Comparison of ENCODE assay signal across 18 cellular contexts in the genomic region with DNA sequence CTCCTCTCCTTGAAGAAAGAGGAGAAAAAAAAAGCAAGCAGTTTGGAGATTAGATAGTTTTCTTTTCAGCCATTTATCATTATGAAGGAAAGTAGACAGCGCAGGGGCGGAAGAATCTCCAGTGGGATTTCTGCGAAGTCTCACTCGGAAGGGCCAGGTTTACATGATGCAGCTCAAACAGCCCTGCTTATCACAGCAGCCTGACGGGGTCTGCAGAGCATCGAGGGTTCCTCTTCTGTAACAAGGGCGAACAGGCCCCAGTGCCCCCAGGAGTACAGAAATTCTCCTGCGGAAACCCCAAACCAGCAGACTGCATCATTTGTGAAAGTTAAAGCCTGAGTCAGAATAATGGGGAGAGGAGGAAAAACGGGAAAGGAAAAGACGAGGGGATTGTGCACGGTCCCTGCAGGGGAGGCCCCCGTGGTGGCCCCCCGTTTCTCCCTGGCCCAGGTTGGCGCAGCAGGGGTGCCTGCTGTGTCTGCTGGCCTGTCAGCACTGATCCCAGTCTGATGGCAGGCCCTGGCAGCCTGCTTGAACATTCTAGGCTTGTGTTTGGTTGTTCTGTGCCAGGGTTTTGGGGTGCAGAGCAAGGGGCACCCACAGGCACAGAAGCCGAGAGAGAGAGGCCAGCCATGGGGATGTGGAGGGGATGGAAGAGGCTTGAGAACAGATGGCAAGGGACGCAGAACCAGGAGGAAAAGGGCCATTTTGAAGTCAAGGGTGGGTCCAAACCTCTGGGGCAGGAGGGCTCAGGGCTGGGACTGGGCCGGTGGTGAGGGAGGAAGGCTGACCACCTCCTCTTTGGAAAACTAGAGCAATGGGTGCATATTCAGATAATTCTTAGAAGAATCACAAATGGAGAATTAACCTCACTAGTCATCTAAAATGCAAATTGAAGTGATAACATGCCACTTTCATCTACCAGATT. TPM values are rescaled to one million over a fixed set of nuclear protein-coding genes. Genes with fewer than 3 reads are reported as not detected.
DNase-seq lines count a peak whose midpoint lies in the region; ATAC-seq, FAIRE-seq and TF ChIP-seq lines count a peak whose summit lies in the region.
"Had no signal": no experiment of that assay in that cellular context is flagged by ENCODE, and none has a peak within 500 bp of the region (broad histone marks: within the 10 kb centered on the region; RNA-seq: fewer than 3 reads in every experiment).

No MANE protein-coding gene starts in this region.

- no peaks in the 10 kb centered on the region for H3K9me1 ChIP-seq in K562 (ENCODE audit: control insufficient read depth, insufficient read depth, low read length)

- in situ Hi-C loops in K562 (cut with MboI) = no loop called here

- no TSS peak for BruUV-seq in K562 (replicated peaks; lab: Mats Ljungman, UMichigan)

- no peak overlapping the region for H3K9ac ChIP-seq in K562 (ENCODE audit: insufficient read depth in 1 of 2, low read depth in 2 of 2, low read length in 2 of 2)
- H3K9ac ChIP-seq in smooth muscle cell (ENCODE audit: low read depth) = no peak overlapping the region
- H3K9ac ChIP-seq: KMS-11 had no signal

- H3K9me3 ChIP-seq in K562 (replicated peaks; ENCODE audit: control insufficient read depth, insufficient read depth, low read depth, low read length) (no peaks in the 10 kb centered on the region), smooth muscle cell (replicated peaks; ENCODE audit: low read depth) (no peaks in the 10 kb centered on the region)

- H3K36me3 ChIP-seq in H7 (replicated peaks; ENCODE audit: control insufficient read depth, insufficient read depth, low read length) (no peaks in the 10 kb centered on the region), K562 (ENCODE audit: control insufficient read depth, insufficient read depth, low read length) (no peaks in the 10 kb centered on the region), smooth muscle cell (ENCODE audit: low read depth) (no peaks in the 10 kb centered on the region)

- TF ChIP-seq CTCF in K562 (IDR thresholded peaks at IDR 0.05 in 2 of 3, conservative IDR thresholded peaks at IDR 0.05 in 1 of 3; ENCODE audit: insufficient read depth in 2 of 3, low read depth in 1 of 3, low read length in 3 of 3) = no peak
- TF ChIP-seq CTCF in smooth muscle cell (IDR thresholded peaks at IDR 0.05; ENCODE audit: borderline replicate concordance, insufficient read depth, poor library complexity, severe bottlenecking) = no peak

- no peaks in the 10 kb centered on the region for H3K27me3 ChIP-seq in H7 (ENCODE audit: control insufficient read depth, insufficient read depth, low read length)
- H3K27me3 ChIP-seq in K562 (ENCODE audit: control insufficient read depth in 2 of 2, insufficient read depth in 2 of 2, low read length in 2 of 2) = peaks cover 24 to 63% of the 10 kb centered on the region in 2 experiments
- no peaks in the 10 kb centered on the region for H3K27me3 ChIP-seq in smooth muscle cell (ENCODE audit: low read depth)

- no peak for TF ChIP-seq POLR2A in K562 (conservative IDR thresholded peaks at IDR 0.05)

- no peak for TF ChIP-seq RAD21 in K562 (CRISPR knock-in tag; conservative IDR thresholded peaks at IDR 0.05 in 1 of 2, IDR thresholded peaks at IDR 0.05 in 1 of 2)

- H3K79me2 ChIP-seq in K562 (ENCODE audit: control insufficient read depth, insufficient read depth, low read length) (no peaks in the 10 kb centered on the region), smooth muscle cell (ENCODE audit: low read depth) (no peaks in the 10 kb centered on the region)

- no peak overlapping the region for H3K4me2 ChIP-seq in K562 (ENCODE audit: insufficient read depth, low read length)
- H3K4me2 ChIP-seq in smooth muscle cell = peak overlapping the region; percentile 73
- H3K4me2 ChIP-seq: KMS-11 had no signal

- H3K27ac ChIP-seq in K562 (ENCODE audit: extremely low read depth, low read depth, low read length) (no peak overlapping the region), smooth muscle cell (ENCODE audit: low read depth) (peak overlapping the region; percentile 75)
- H3K27ac ChIP-seq: KMS-11 had no signal

- H2AFZ ChIP-seq in K562 (ENCODE audit: low read depth, low read length) (no peak overlapping the region), smooth muscle cell (ENCODE audit: low read depth) (peak overlapping the region; percentile 1)

- no peaks in the 10 kb centered on the region for H4K20me1 ChIP-seq in K562 (replicated peaks; ENCODE audit: control insufficient read depth, insufficient read depth, low read length)
- no peaks in the 10 kb centered on the region for H4K20me1 ChIP-seq in smooth muscle cell (ENCODE audit: low read depth)

- peaks cover 25% of the 10 kb centered on the region for H3F3A ChIP-seq in smooth muscle cell (ENCODE audit: low read depth)

- H3K4me3 ChIP-seq in H7 (ENCODE audit: insufficient read depth, low read depth, low read length) (no peak overlapping the region), K562 (no peak overlapping the region), smooth muscle cell (peak overlapping the region; percentile 17)

- intact Hi-C loops in K562 (cut with micrococcal nuclease) = no loop called here

- POLR2A ChIA-PET in K562 (lab: Yijun Ruan, JAX) = interaction anchor here (0.6 kb wide), 1 partner anchor 26 kb away, joined by 3 read pairs; no protein-coding TSS in a partner anchor

- CTCF ChIA-PET in K562 (lab: Yijun Ruan, JAX; ENCODE audit: low intra/inter-chr PET ratio) = no interaction called here

- WGBS in K562 (ENCODE audit: insufficient coverage, low coverage, missing lambda C conversion rate) = 3% methylated on average over 16 of the region's 17 CpGs
- WGBS in smooth muscle cell (ENCODE audit: low lambda C conversion rate) = 46% methylated on average over 17 of the region's 17 CpGs

- peaks cover 0 to 2% of the 10 kb centered on the region in 2 experiments; a peak in 1 of 5 replicates for H3K4me1 ChIP-seq in K562 (replicated peaks in 1 of 2; ENCODE audit: control insufficient read depth in 2 of 2, insufficient read depth in 2 of 2, low read length in 2 of 2)
- H3K4me1 ChIP-seq in smooth muscle cell (ENCODE audit: low read depth) = peaks cover 18% of the 10 kb centered on the region

- no peak for TF ChIP-seq EP300 in K562 (IDR thresholded peaks at IDR 0.05; ENCODE audit: low read length)

- FAIRE-seq in K562 (lab: Jason Lieb, UNC) = no peak

- peak; percentile 19 for DNase-seq in H7
- no peak for DNase-seq in K562 (ENCODE audit: extremely low read depth in 1 of 4, low spot score in 3 of 4)
- peak; percentile 35 for DNase-seq in mesenteric fat pad (ENCODE audit: low spot score)
- DNase-seq in smooth muscle cell (lab: John Stamatoyannopoulos, UW; ENCODE audit: unreplicated experiment) = no peak
- no peak for DNase-seq in NCI-H1105 treated with DMSO at 0.1 percent for 48 hours (lab: John Stamatoyannopoulos, UW)
- DNase-seq in Kasumi-1 (lab: John Stamatoyannopoulos, UW) = no peak
- DNase-seq in effector CD4-positive, alpha-beta T cell = no peak
- DNase-seq: C1 segment of cervical spinal cord, DMS79 treated with DMSO at 0.1 percent for 48 hours, NCI-H1436, NCI-H1930, NCI-H345, NCI-H524 treated with DMSO at 0.1 percent for 48 hours, PC-3, RPMI8226, SIG-M5 had no signal

- ATAC-seq in K562 = no peak
- ATAC-seq: PC-3 had no signal

TF ChIP-seq in K562, 482 proteins besides CTCF, POLR2A, EP300 and RAD21:
- TF ChIP-seq HNRNPUL1 (IDR thresholded peaks at IDR 0.05; ENCODE audit: low read length) (no peak), MEIS2 (IDR thresholded peaks at IDR 0.05; ENCODE audit: partially characterized antibody) (peak; percentile 6)
- TF ChIP-seq, protein P1, sequence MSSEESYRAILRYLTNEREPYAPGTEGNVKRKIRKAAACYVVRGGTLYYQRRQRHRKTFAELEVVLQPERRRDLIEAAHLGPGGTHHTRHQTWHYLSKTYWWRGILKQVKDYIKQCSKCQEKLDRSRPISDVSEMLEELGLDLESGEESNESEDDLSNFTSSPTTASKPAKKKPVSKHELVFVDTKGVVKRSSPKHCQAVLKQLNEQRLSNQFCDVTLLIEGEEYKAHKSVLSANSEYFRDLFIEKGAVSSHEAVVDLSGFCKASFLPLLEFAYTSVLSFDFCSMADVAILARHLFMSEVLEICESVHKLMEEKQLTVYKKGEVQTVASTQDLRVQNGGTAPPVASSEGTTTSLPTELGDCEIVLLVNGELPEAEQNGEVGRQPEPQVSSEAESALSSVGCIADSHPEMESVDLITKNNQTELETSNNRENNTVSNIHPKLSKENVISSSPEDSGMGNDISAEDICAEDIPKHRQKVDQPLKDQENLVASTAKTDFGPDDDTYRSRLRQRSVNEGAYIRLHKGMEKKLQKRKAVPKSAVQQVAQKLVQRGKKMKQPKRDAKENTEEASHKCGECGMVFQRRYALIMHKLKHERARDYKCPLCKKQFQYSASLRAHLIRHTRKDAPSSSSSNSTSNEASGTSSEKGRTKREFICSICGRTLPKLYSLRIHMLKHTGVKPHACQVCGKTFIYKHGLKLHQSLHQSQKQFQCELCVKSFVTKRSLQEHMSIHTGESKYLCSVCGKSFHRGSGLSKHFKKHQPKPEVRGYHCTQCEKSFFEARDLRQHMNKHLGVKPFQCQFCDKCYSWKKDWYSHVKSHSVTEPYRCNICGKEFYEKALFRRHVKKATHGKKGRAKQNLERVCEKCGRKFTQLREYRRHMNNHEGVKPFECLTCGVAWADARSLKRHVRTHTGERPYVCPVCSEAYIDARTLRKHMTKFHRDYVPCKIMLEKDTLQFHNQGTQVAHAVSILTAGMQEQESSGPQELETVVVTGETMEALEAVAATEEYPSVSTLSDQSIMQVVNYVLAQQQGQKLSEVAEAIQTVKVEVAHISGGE (CRISPR knock-in tag; IDR thresholded peaks at IDR 0.05) = peak in 1 of 3 experiments; percentile 87; a peak in 2 of 6 replicates

RNA-seq across cellular contexts. Expression of a gene that starts 35.7 kb away (rescaled TPM):
- not detected in 2 replicates for total RNA-seq in H7 (2014; rRNA removed; shearing (Covaris generic))
- not detected in 2 replicates for total RNA-seq in K562 (2011; cell fraction: chromatin; rRNA removed; ENCODE audit: low replicate concordance)
- total RNA-seq in K562 (2011; cell fraction: nucleolus; rRNA removed) = not detected in 2 replicates
- total RNA-seq in K562 (2011; cell fraction: nucleoplasm; rRNA removed) = not detected in 2 replicates
- total RNA-seq in K562 (2014; rRNA removed) (not detected in 2 replicates), K562 (2014; rRNA removed; fragmentation: Illumina TruSeq; extraction: Trizol) (not detected in 2 replicates), K562 (2015; rRNA removed; fragmentation: Illumina TruSeq; extraction: Trizol) (not detected in 2 replicates), K562 (2021) (not detected in 2 replicates), mesenteric fat pad (0.19 TPM), smooth muscle cell (14.1 and 15.4 TPM in 2 replicates)
- polyA plus RNA-seq in K562 (2011; rRNA removed) (not detected in 2 replicates), K562 (2014; fragmentation: Illumina TruSeq; extraction: Trizol) (not detected in 2 replicates), K562 (2014; fragmentation: Nextera tagmentation; extraction: Ambion mirVana) (not detected), K562 (2014; rRNA removed) (not detected in 2 replicates), smooth muscle cell (14.6 and 22.7 TPM in 2 replicates)
- polyA plus RNA-seq in K562 (2011; cell fraction: cytosol; rRNA removed) = not detected in 2 replicates
- polyA plus RNA-seq in K562 (2011; cell fraction: nucleus; rRNA removed) = not detected in 2 replicates
- 0.06 TPM in 1 of 2 replicates, not detected in the other for polyA plus RNA-seq in K562 (2012)
- not detected in 2 replicates for polyA minus RNA-seq in K562 (2011; rRNA and poly(A)+ RNA removed)
- not detected in 2 replicates for polyA minus RNA-seq in K562 (2011; cell fraction: cytosol; rRNA and poly(A)+ RNA removed)
- not detected in 2 replicates for polyA minus RNA-seq in K562 (2011; cell fraction: nucleus; rRNA and poly(A)+ RNA removed)
- total RNA-seq: H4, PC-3 had no signal

Comparison
In these comparisons a context has a peak if more than half of its experiments do, and no peak if none do; other contexts are left out.
1. DNase-seq: peak in H7 (single experiment) and mesenteric fat pad (single experiment); none in K562 (0 of 4), smooth muscle cell (single experiment), NCI-H1105 treated with DMSO at 0.1 percent for 48 hours (single experiment), Kasumi-1 (0 of 2) and effector CD4-positive, alpha-beta T cell (single experiment).
2. RNA of a gene that starts 35.7 kb away (total RNA-seq): 14.1 to 15.4 TPM in smooth muscle cell; 0.19 TPM in mesenteric fat pad (single experiment), not detected in H7 and not detected in K562; every median in the first group is over 10 times any median in the second.